ENCODE assay signal across 14 cellular contexts in genomic region chr14:97315790-97316189, GRCh38.
DNase-seq lines count a peak whose midpoint lies in the region; ATAC-seq and TF ChIP-seq lines count a peak whose summit lies in the region.
"Had no signal": no experiment of that assay in that cellular context is flagged by ENCODE, and none has a peak within 500 bp of the region (broad histone marks: within the 10 kb centered on the region; RNA-seq: fewer than 3 reads in every experiment).

No MANE protein-coding gene starts in this region.

- no peaks in the 10 kb centered on the region for H3K79me2 ChIP-seq in mesendoderm (ENCODE audit: control insufficient read depth, insufficient read depth, low read length)
- no peaks in the 10 kb centered on the region for H3K79me2 ChIP-seq in MM.1S (ENCODE audit: low read length)

- no peak overlapping the region for H3K4me3 ChIP-seq in breast epithelium
- no peak overlapping the region for H3K4me3 ChIP-seq in RWPE2 (ENCODE audit: severe bottlenecking)
- H3K4me3 ChIP-seq in epithelial cell of esophagus (ENCODE audit: low read length) = no peak overlapping the region
- H3K4me3 ChIP-seq in mesendoderm (ENCODE audit: low read length) = no peak overlapping the region
- no peak overlapping the region for H3K4me3 ChIP-seq in MM.1S (ENCODE audit: low read length)
- H3K4me3 ChIP-seq: BLaER1 treated with 17β-estradiol and CSF1 and Interleukin-3, amounts not matched to agents 10 nM and 100 nM had no signal

- POLR2A ChIA-PET in MCF 10A (lab: Yijun Ruan, JAX) = no interaction called here

- no CpG with 5 or more reads among the region's 5 CpGs for WGBS in mesendoderm (ENCODE audit: extremely low coverage, insufficient coverage, low lambda C conversion rate)

- H3K36me3 Mint-ChIP-seq in MCF 10A (ENCODE audit: insufficient read depth, unreplicated experiment) = no peaks in the 10 kb centered on the region
- H3K36me3 Mint-ChIP-seq: CD8-positive, alpha-beta T cell; IgD-negative memory B cell had no signal

- BruUV-seq in MCF 10A (replicated peaks; lab: Mats Ljungman, UMichigan) = no TSS peak

- TF ChIP-seq CTCF in MCF 10A (IDR thresholded peaks at IDR 0.05; ENCODE audit: unreplicated experiment) (no peak), breast epithelium (IDR thresholded peaks at IDR 0.05) (no peak), RWPE2 (IDR thresholded peaks at IDR 0.05; ENCODE audit: poor library complexity, severe bottlenecking) (no peak), epithelial cell of esophagus (IDR thresholded peaks at IDR 0.05; ENCODE audit: insufficient read depth, low read depth, low read length, missing control alignments) (no peak), GM20000 (IDR thresholded peaks at IDR 0.05; ENCODE audit: extremely low read depth, missing control alignments) (no peak), MM.1S (IDR thresholded peaks at IDR 0.05; ENCODE audit: low read length) (no peak)

- no peak overlapping the region for H3K56ac ChIP-seq in mesendoderm (ENCODE audit: low read length)

- H3K27me3 Mint-ChIP-seq in MCF 10A (ENCODE audit: insufficient read depth, unreplicated experiment) = no peaks in the 10 kb centered on the region
- H3K27me3 Mint-ChIP-seq: IgD-negative memory B cell had no signal

- no peak overlapping the region for H3K23ac ChIP-seq in mesendoderm (ENCODE audit: low read length)

- peak; percentile 25; the same call in 1 of the 3 replicates for ATAC-seq in RWPE2 (ENCODE audit: low read depth)
- ATAC-seq: CD8-positive, alpha-beta T cell had no signal

- H4K5ac ChIP-seq in mesendoderm (ENCODE audit: low read length) = no peak overlapping the region

- no peak overlapping the region for H4K8ac ChIP-seq in mesendoderm (ENCODE audit: low read depth, low read length)

- H3K9me3 ChIP-seq in breast epithelium = peaks cover 8 to 19% of the 10 kb centered on the region in 2 donors
- peaks cover 3% of the 10 kb centered on the region for H3K9me3 ChIP-seq in RWPE2 (ENCODE audit: severe bottlenecking)
- no peaks in the 10 kb centered on the region for H3K9me3 ChIP-seq in MM.1S (replicated peaks; ENCODE audit: insufficient read depth, low read length)

- TF ChIP-seq POLR2A in breast epithelium (IDR thresholded peaks at IDR 0.05) = no peak

- H3K79me1 ChIP-seq in mesendoderm (ENCODE audit: low read length) = no peaks in the 10 kb centered on the region

- H3F3A ChIP-seq in MM.1S (ENCODE audit: insufficient read depth, low read length) = no peaks in the 10 kb centered on the region

- DNase-seq in MCF 10A (ENCODE audit: unreplicated experiment) = peak; percentile 51
- DNase-seq in breast epithelium (ENCODE audit: low spot score in 2 of 2) = no peak
- no peak for DNase-seq in RWPE2 (ENCODE audit: low spot score)
- DNase-seq in epithelial cell of esophagus (ENCODE audit: low read depth) = peak; percentile 2
- peak; percentile 28 for DNase-seq in mesendoderm
- DNase-seq in GM20000 (ENCODE audit: low spot score) = no peak
- DNase-seq in MM.1S = no peak
- DNase-seq: Calu3; CD8-positive, alpha-beta T cell; DMS 273 treated with DMSO at 0.1 percent for 48 hours; H9 had no signal

- no peak overlapping the region for H2AFZ ChIP-seq in MM.1S (ENCODE audit: low read length)

- H3K4ac ChIP-seq in mesendoderm (ENCODE audit: low read depth, low read length) = no peak overlapping the region

- H3K9me3 Mint-ChIP-seq in MCF 10A (ENCODE audit: unreplicated experiment) = peaks cover 7% of the 10 kb centered on the region
- H3K9me3 Mint-ChIP-seq: CD8-positive, alpha-beta T cell had no signal

- no peak overlapping the region for H2BK120ac ChIP-seq in mesendoderm (ENCODE audit: low read depth, low read length)

- no peak overlapping the region for H3K18ac ChIP-seq in mesendoderm (ENCODE audit: low read length)

- intact Hi-C loops in MCF 10A (cut with micrococcal nuclease) (no loop called here), breast epithelium (cut with DNase I; ENCODE audit: low total_unique reads) (no loop called here)

- H3K36me3 ChIP-seq in breast epithelium (no peaks in the 10 kb centered on the region), RWPE2 (ENCODE audit: low read depth) (no peaks in the 10 kb centered on the region), mesendoderm (ENCODE audit: control insufficient read depth, insufficient read depth, low read length) (no peaks in the 10 kb centered on the region), MM.1S (replicated peaks; ENCODE audit: insufficient read depth, low read length) (no peaks in the 10 kb centered on the region)
- H3K36me3 ChIP-seq: BLaER1 treated with 17β-estradiol and CSF1 and Interleukin-3, amounts not matched to agents 10 nM and 100 nM had no signal

- no peak overlapping the region for H3K9ac ChIP-seq in mesendoderm (ENCODE audit: low read length)
- H3K9ac ChIP-seq in MM.1S (ENCODE audit: low read length) = no peak overlapping the region
- H3K9ac ChIP-seq: BLaER1 treated with 17β-estradiol and CSF1 and Interleukin-3, amounts not matched to agents 10 nM and 100 nM had no signal

- no peak overlapping the region for H2BK5ac ChIP-seq in mesendoderm (ENCODE audit: low read length)

- no peak overlapping the region for H3K27ac ChIP-seq in breast epithelium
- no peak overlapping the region for H3K27ac ChIP-seq in RWPE2 (ENCODE audit: poor library complexity, severe bottlenecking)
- no peak overlapping the region for H3K27ac ChIP-seq in mesendoderm (ENCODE audit: low read depth, low read length)
- no peak overlapping the region for H3K27ac ChIP-seq in MM.1S (ENCODE audit: low read length)
- H3K27ac ChIP-seq: BLaER1 treated with 17β-estradiol and CSF1 and Interleukin-3, amounts not matched to agents 10 nM and 100 nM had no signal

- H3K4me1 Mint-ChIP-seq in MCF 10A (ENCODE audit: insufficient read depth, unreplicated experiment) = peaks cover 5% of the 10 kb centered on the region
- H3K4me1 Mint-ChIP-seq: B cell, H9 had no signal

- no peak overlapping the region for H2BK15ac ChIP-seq in mesendoderm (replicated peaks; ENCODE audit: low read depth)

- H2AK5ac ChIP-seq in mesendoderm (ENCODE audit: low read length) = no peak overlapping the region

- H3K4me1 ChIP-seq in breast epithelium (no peaks in the 10 kb centered on the region), RWPE2 (ENCODE audit: insufficient read depth, poor library complexity, severe bottlenecking) (no peaks in the 10 kb centered on the region), mesendoderm (ENCODE audit: control insufficient read depth, low read depth, low read length) (no peaks in the 10 kb centered on the region), MM.1S (ENCODE audit: low read length) (no peaks in the 10 kb centered on the region)

- peaks cover 0 to 8% of the 10 kb centered on the region in 2 donors for H3K27me3 ChIP-seq in breast epithelium
- H3K27me3 ChIP-seq in RWPE2 (ENCODE audit: insufficient read depth, poor library complexity, severe bottlenecking) = no peaks in the 10 kb centered on the region
- H3K27me3 ChIP-seq in mesendoderm (ENCODE audit: insufficient read depth, low read length, poor library complexity) = no peaks in the 10 kb centered on the region
- no peaks in the 10 kb centered on the region for H3K27me3 ChIP-seq in MM.1S (replicated peaks; ENCODE audit: insufficient read depth, low read length)
- H3K27me3 ChIP-seq: BLaER1 treated with 17β-estradiol and CSF1 and Interleukin-3, amounts not matched to agents 10 nM and 100 nM had no signal

- no peak overlapping the region for H3K27ac Mint-ChIP-seq in MCF 10A (ENCODE audit: low read depth, unreplicated experiment)
- H3K27ac Mint-ChIP-seq: B cell; CD8-positive, alpha-beta T cell; H9 had no signal

- no peaks in the 10 kb centered on the region for H3K9me2 ChIP-seq in MM.1S (replicated peaks; ENCODE audit: insufficient read depth, low read length)

- H3K4me2 ChIP-seq in mesendoderm (ENCODE audit: low read length) (no peak overlapping the region), MM.1S (ENCODE audit: low read depth, low read length) (no peak overlapping the region)
- H3K4me2 ChIP-seq: BLaER1 treated with 17β-estradiol and CSF1 and Interleukin-3, amounts not matched to agents 10 nM and 100 nM had no signal

- no peak overlapping the region for H3K4me3 Mint-ChIP-seq in MCF 10A (ENCODE audit: unreplicated experiment)
- H3K4me3 Mint-ChIP-seq: B cell; CD8-positive, alpha-beta T cell; H9; IgD-negative memory B cell had no signal

- H4K20me1 ChIP-seq in MM.1S (ENCODE audit: insufficient read depth, low read length) = no peaks in the 10 kb centered on the region
- H4K20me1 ChIP-seq: BLaER1 treated with 17β-estradiol and CSF1 and Interleukin-3, amounts not matched to agents 10 nM and 100 nM had no signal

- CTCF ChIA-PET in MCF 10A (lab: Yijun Ruan, JAX) = interaction anchor here (0.5 to 0.8 kb wide), 3 partner anchors 13 to 533 kb away, joined by 3 to 5 read pairs (median 3); no protein-coding TSS in a partner anchor

Comparison
In these comparisons a context has a peak if more than half of its experiments do, and no peak if none do; other contexts are left out.
1. DNase-seq: peak in MCF 10A (single experiment), epithelial cell of esophagus (single experiment) and mesendoderm (single experiment); none in breast epithelium (0 of 2), RWPE2 (single experiment), GM20000 (single experiment) and MM.1S (single experiment).